Comparison of ENCODE assay signal across 8 cellular contexts in the genomic region with DNA sequence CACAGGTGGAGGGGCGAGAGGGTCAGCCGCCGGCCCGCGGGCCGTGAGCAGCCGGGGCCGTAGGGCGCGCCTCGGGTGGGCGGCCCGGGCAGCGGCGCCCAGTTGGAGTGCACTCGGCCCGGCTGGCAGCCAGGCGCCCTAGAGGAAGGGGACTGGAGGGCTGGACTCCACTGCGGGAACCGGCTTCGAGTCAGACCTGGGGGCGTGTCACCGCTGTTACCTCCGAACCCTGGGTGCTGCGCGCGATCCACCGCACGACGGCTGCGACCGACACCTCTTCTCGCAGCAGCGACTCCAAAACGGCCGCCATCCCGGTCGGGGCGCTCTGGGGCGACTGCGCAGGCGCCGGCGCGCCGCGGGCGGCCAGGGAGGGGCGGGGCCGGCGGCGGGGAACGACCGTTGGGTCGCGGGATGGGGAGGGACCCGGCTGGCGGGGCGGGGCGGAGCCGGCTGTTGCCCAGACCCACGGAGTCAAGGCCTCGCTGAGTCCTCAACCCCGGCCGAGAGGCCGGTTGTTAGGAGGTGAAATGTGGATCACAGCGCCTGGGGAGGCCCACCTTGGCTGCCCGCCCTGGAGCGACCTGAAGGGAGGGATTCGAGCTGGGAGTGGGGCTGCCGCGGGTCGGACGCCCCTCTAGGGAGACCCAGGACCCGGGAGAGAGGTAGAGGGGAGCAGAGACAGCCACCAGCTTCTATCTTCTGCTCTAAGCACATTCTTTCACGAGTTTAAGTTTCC. TPM values are rescaled to one million over a fixed set of nuclear protein-coding genes. Genes with fewer than 3 reads are reported as not detected.
DNase-seq lines count a peak whose midpoint lies in the region; ATAC-seq, FAIRE-seq and TF ChIP-seq lines count a peak whose summit lies in the region.

A gene with protein sequence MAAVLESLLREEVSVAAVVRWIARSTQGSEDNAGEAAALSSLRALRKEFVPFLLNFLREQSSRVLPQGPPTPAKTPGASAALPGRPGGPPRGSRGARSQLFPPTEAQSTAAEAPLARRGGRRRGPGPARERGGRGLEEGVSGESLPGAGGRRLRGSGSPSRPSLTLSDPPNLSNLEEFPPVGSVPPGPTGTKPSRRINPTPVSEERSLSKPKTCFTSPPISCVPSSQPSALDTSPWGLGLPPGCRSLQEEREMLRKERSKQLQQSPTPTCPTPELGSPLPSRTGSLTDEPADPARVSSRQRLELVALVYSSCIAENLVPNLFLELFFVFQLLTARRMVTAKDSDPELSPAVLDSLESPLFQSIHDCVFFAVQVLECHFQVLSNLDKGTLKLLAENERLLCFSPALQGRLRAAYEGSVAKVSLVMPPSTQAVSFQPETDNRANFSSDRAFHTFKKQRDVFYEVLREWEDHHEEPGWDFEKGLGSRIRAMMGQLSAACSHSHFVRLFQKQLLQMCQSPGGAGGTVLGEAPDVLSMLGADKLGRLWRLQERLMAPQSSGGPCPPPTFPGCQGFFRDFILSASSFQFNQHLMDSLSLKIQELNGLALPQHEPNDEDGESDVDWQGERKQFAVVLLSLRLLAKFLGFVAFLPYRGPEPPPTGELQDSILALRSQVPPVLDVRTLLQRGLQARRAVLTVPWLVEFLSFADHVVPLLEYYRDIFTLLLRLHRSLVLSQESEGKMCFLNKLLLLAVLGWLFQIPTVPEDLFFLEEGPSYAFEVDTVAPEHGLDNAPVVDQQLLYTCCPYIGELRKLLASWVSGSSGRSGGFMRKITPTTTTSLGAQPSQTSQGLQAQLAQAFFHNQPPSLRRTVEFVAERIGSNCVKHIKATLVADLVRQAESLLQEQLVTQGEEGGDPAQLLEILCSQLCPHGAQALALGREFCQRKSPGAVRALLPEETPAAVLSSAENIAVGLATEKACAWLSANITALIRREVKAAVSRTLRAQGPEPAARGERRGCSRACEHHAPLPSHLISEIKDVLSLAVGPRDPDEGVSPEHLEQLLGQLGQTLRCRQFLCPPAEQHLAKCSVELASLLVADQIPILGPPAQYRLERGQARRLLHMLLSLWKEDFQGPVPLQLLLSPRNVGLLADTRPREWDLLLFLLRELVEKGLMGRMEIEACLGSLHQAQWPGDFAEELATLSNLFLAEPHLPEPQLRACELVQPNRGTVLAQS (minus strand): TSS at position 336 of the 736 bp plus-strand sequence. CDS start 26 bp downstream, at position 310.

- peak within 1 kb of the TSS; percentile 93 for H3K4me3 ChIP-seq in right cardiac atrium (ENCODE audit: low read length)

- DNase-seq in GM12892 (ENCODE audit: insufficient read length) (peak; percentile 99), NCI-H1694 (lab: John Stamatoyannopoulos, UW) (peak; percentile 58), anterior cingulate cortex (lab: John Stamatoyannopoulos, UW) (peak in 57 of 58 donors; percentile 39 to 91 (median 82)), right cardiac atrium (peak; percentile 95 to 98 (median 97)), pulmonary artery endothelial cell (ENCODE audit: low read depth, low spot score) (peak; percentile 39), urothelium cell line (ENCODE audit: low spot score) (peak; percentile 99)

- FAIRE-seq in GM12892 (lab: Jason Lieb, UNC) (peak; percentile 96), urothelium cell line (lab: Jason Lieb, UNC) (peak; percentile 17)

- intact Hi-C loops in T-helper 2 cell treated with Interferon-gamma antibody and Interleukin-4, amounts not matched to agents 100 ng/mL and 5 ng/mL, for 36 hours (cut with micrococcal nuclease), result loop anchor here (1.0 kb wide), 1 partner anchor 184 kb away; no protein-coding TSS in a partner anchor
- intact Hi-C loops in right cardiac atrium (cut with DNase I), result no loop called here

- H3K9me3 ChIP-seq in right cardiac atrium (ENCODE audit: control insufficient read depth, low read length), result no peaks in the 10 kb centered on the region

- H3K27me3 ChIP-seq in right cardiac atrium (ENCODE audit: control insufficient read depth, insufficient read depth), result no peaks in the 10 kb centered on the region

- under 1% methylated on average over 76 of the region's 76 CpGs for WGBS in right cardiac atrium

- TF ChIP-seq POLR2A in GM12892 (IDR thresholded peaks at IDR 0.05; ENCODE audit: low read depth, low read length), result peak; percentile 64; the same call in 1 of the 2 replicates

- ATAC-seq in HG02763 (IDR thresholded peaks at IDR 0.05; ENCODE audit: unreplicated experiment) (peak; percentile 78), right cardiac atrium (peak; percentile 97 to 98)

- peaks cover 2% of the 10 kb centered on the region for H3K4me1 ChIP-seq in right cardiac atrium (ENCODE audit: control insufficient read depth, insufficient read depth, low read length)

- peak within 1 kb of the TSS; percentile 98 for H3K27ac ChIP-seq in right cardiac atrium (ENCODE audit: low read length)

RNA-seq across cellular contexts. Expression of the gene that starts here (rescaled TPM):
- polyA plus RNA-seq in GM12892 (2012; ENCODE audit: missing spikeins), result 6.1 TPM
- 21.7 and 27.6 TPM in 2 replicates for total RNA-seq in T-helper 2 cell treated with Interferon-gamma antibody and Interleukin-4, amounts not matched to agents 100 ng/mL and 5 ng/mL, for 36 hours
- total RNA-seq in right cardiac atrium (1 to 10 TPM; 6.9 to 8.0 (median 7.3) TPM), pulmonary artery endothelial cell (14.3 and 16.5 TPM in 2 replicates)
- 4.7 TPM for polyA plus RNA-seq in right cardiac atrium

Comparison
In these comparisons a context has a peak if more than half of its experiments do, and no peak if none do; other contexts are left out.
1. Peak in every context shown above with its lines: DNase-seq, ATAC-seq, H3K4me3 ChIP-seq and H3K27ac ChIP-seq.
2. DNase-seq: peak in every context shown above with its lines; median percentile 99 in GM12892; 99 in urothelium cell line; 97 in right cardiac atrium; 82 in anterior cingulate cortex; 58 in NCI-H1694; 39 in pulmonary artery endothelial cell.